In the genomic region with DNA sequence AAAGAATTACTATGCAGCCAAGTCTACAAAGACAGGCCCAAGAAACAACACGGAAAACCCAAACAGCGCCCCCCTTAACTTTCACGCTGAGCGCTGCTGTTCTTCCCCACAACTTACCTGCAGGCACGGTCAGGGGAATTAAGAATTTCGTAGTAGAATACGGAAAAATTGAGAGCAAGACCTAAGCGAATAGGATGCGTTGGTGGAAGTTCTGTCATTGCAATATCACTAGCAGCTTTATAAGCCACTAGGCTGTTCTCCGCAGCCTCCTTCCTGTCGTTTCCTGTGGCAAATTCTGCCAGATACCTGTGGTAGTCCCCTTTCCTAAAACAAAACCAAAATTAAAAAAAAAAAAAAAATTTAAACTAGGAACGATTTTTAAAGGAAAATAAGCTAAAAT, we compare ENCODE assay signal across 10 cellular contexts. TPM values are rescaled to one million over a fixed set of nuclear protein-coding genes. Genes with fewer than 3 reads are reported as not detected.
A peak's percentile ranks its signal among the peaks of the same experiment; 100 is the strongest.
DNase-seq lines count a peak whose midpoint lies in the region; ATAC-seq, FAIRE-seq and TF ChIP-seq lines count a peak whose summit lies in the region.
"Had no signal": no experiment of that assay in that cellular context is flagged by ENCODE, and none has a peak within 500 bp of the region (broad histone marks: within the 10 kb centered on the region; RNA-seq: fewer than 3 reads in every experiment).

No MANE protein-coding gene starts in this region.

- peaks cover 46% of the 10 kb centered on the region for H3K4me1 Mint-ChIP-seq in CD8-positive, alpha-beta T cell (ENCODE audit: low read depth)
- peaks cover 11 to 18% of the 10 kb centered on the region in 2 experiments for H3K4me1 Mint-ChIP-seq in H9

- H3K14ac ChIP-seq in H9 (ENCODE audit: insufficient read depth, low read length), result no peak overlapping the region

- H4K91ac ChIP-seq in H9 (ENCODE audit: insufficient read length, low read depth, low read length), result no peak overlapping the region

- H3K4me3 Mint-ChIP-seq in CD8-positive, alpha-beta T cell, result peak overlapping the region; percentile 42
- no peak overlapping the region for H3K4me3 Mint-ChIP-seq in H9

- in situ Hi-C loops in K562 (cut with MboI), result no loop called here

- POLR2A ChIA-PET in CD8-positive, alpha-beta T cell (lab: Charles Lee), result interaction anchor here (0.6 to 2.7 kb wide), 4 partner anchors 16 to 89 kb away, joined by 3 to 7 read pairs (median 4); partner anchors contain the start of gene YWHAE
- POLR2A ChIA-PET in OCI-LY7 (lab: Charles Lee), result no interaction called here
- POLR2A ChIA-PET in K562 (lab: Yijun Ruan, JAX), result interaction anchor here (1.8 kb wide), 1 partner anchor 135 kb away, joined by 4 read pairs; no protein-coding TSS in a partner anchor

- H4K8ac ChIP-seq in H9 (replicated peaks; ENCODE audit: insufficient read length, low read depth, low read length), result no peak overlapping the region

- H3K27me3 ChIP-seq in CD8-positive, alpha-beta T cell (ENCODE audit: insufficient read depth, low read length), result no peaks in the 10 kb centered on the region
- no peaks in the 10 kb centered on the region for H3K27me3 ChIP-seq in K562 (ENCODE audit: control insufficient read depth in 2 of 2, insufficient read depth in 2 of 2, low read length in 2 of 2)
- H3K27me3 ChIP-seq in psoas muscle (ENCODE audit: insufficient read depth in 3 of 3, low read length in 2 of 3), result no peaks in the 10 kb centered on the region
- no peaks in the 10 kb centered on the region for H3K27me3 ChIP-seq in H9 (ENCODE audit: insufficient read depth, low read length)

- no peak overlapping the region for H3K56ac ChIP-seq in H9 (ENCODE audit: insufficient read length, low read depth, low read length)

- H3K9me1 ChIP-seq in K562 (ENCODE audit: control insufficient read depth, insufficient read depth, low read length), result no peaks in the 10 kb centered on the region

- H3K23me2 ChIP-seq in H9 (ENCODE audit: insufficient read length, low read depth, low read length, poor library complexity, severe bottlenecking), result no peaks in the 10 kb centered on the region

- no peak overlapping the region for H2BK5ac ChIP-seq in H9 (ENCODE audit: insufficient read length, low read length)

- peaks cover 56% of the 10 kb centered on the region for H3K36me3 Mint-ChIP-seq in CD8-positive, alpha-beta T cell
- peaks cover 43 to 75% (median 69%) of the 10 kb centered on the region in 3 experiments for H3K36me3 Mint-ChIP-seq in H9 (ENCODE audit: insufficient read depth in 1 of 3, low read depth in 3 of 3)

- no peak overlapping the region for H2BK12ac ChIP-seq in H9 (ENCODE audit: insufficient read length, low read depth, low read length)

- no peak for TF ChIP-seq RAD21 in K562 (CRISPR knock-in tag; conservative IDR thresholded peaks at IDR 0.05 in 1 of 2, IDR thresholded peaks at IDR 0.05 in 1 of 2)

- BruUV-seq in OCI-LY7 (replicated peaks; lab: Mats Ljungman, UMichigan) (no TSS peak), K562 (replicated peaks; lab: Mats Ljungman, UMichigan) (TSS peak; percentile 18)

- peaks cover 74% of the 10 kb centered on the region for H3K79me2 ChIP-seq in OCI-LY7 (ENCODE audit: insufficient read depth, low read depth, low read length)
- peaks cover 78% of the 10 kb centered on the region for H3K79me2 ChIP-seq in K562 (ENCODE audit: control insufficient read depth, insufficient read depth, low read length)
- H3K79me2 ChIP-seq in H9 (ENCODE audit: insufficient read depth, low read length), result peaks cover 15% of the 10 kb centered on the region; the same call in 1 of the 2 replicates

- no peak overlapping the region for H2AK5ac ChIP-seq in H9 (ENCODE audit: insufficient read length, low read length)

- H3K79me1 ChIP-seq in H9 (ENCODE audit: insufficient read depth, low read depth, low read length, poor library complexity, severe bottlenecking), result peaks cover 17% of the 10 kb centered on the region

- peaks cover 22% of the 10 kb centered on the region for H3K36me3 ChIP-seq in CD8-positive, alpha-beta T cell (ENCODE audit: insufficient read depth, low read length)
- H3K36me3 ChIP-seq in OCI-LY7 (ENCODE audit: insufficient read depth, low read length) (peaks cover 90% of the 10 kb centered on the region), K562 (ENCODE audit: control insufficient read depth, insufficient read depth, low read length) (peaks cover 79% of the 10 kb centered on the region), psoas muscle (ENCODE audit: insufficient read depth in 1 of 2, low read depth in 1 of 2) (peaks cover 10 to 61% of the 10 kb centered on the region in 2 donors)

- FAIRE-seq in K562 (lab: Jason Lieb, UNC), result no peak

- H3K4me2 ChIP-seq in OCI-LY7 (ENCODE audit: low read length), result no peak overlapping the region
- H3K4me2 ChIP-seq in K562 (ENCODE audit: insufficient read depth, low read length), result no peak overlapping the region
- H3K4me2 ChIP-seq in H9 (ENCODE audit: insufficient read depth, insufficient read length, low read length), result no peak overlapping the region

- H3T11ph ChIP-seq in H9 (ENCODE audit: low read length), result no peak overlapping the region

- H3K27me3 Mint-ChIP-seq in CD8-positive, alpha-beta T cell (ENCODE audit: low read depth), result no peaks in the 10 kb centered on the region
- no peaks in the 10 kb centered on the region; the same call in 1 of the 2 replicates for H3K27me3 Mint-ChIP-seq in H9 (ENCODE audit: low read depth)

- no peaks in the 10 kb centered on the region for H3K9me3 Mint-ChIP-seq in CD8-positive, alpha-beta T cell
- H3K9me3 Mint-ChIP-seq in H9, result no peaks in the 10 kb centered on the region

- intact Hi-C loops in CD8-positive, alpha-beta T cell (cut with DNase I, micrococcal nuclease), result no loop called here
- intact Hi-C loops in OCI-LY7 (cut with micrococcal nuclease; ENCODE audit: unreplicated experiment) (no loop called here), K562 (cut with micrococcal nuclease) (no loop called here), psoas muscle (cut with DNase I) (loop anchor here (5.0 kb wide), 1 partner anchor 36 kb away; no protein-coding TSS in a partner anchor)

- no peak overlapping the region for H3K4me3 ChIP-seq in CD8-positive, alpha-beta T cell (ENCODE audit: low read depth, low read length)
- H3K4me3 ChIP-seq in OCI-LY7 (ENCODE audit: low read depth, low read length, poor library complexity, severe bottlenecking) (no peak overlapping the region), K562 (no peak overlapping the region), psoas muscle (no peak overlapping the region)

- peak in 2 of 7 experiments; percentile 17 to 18 for DNase-seq in CD8-positive, alpha-beta T cell
- DNase-seq in OCI-LY7 (ENCODE audit: low spot score) (no peak), K562 (ENCODE audit: extremely low read depth in 1 of 4, low spot score in 3 of 4) (no peak), psoas muscle (no peak), pons (ENCODE audit: low spot score) (no peak), H9 (no peak)
- DNase-seq in activated effector memory CD4-positive, alpha-beta T cell treated with Interleukin-2 at 50 U/mL for 16 hours, result no peak
- DNase-seq: NCI-H1105, NCI-H748 treated with DMSO at 0.1 percent for 48 hours had no signal

- no peak overlapping the region for H2AFZ ChIP-seq in OCI-LY7 (ENCODE audit: low read length)
- no peak overlapping the region for H2AFZ ChIP-seq in K562 (ENCODE audit: low read depth, low read length)
- no peak overlapping the region for H2AFZ ChIP-seq in H9 (ENCODE audit: low read length)

- peak; percentile 20 for ATAC-seq in CD8-positive, alpha-beta T cell
- ATAC-seq in K562, result no peak
- ATAC-seq in psoas muscle, result no peak
- ATAC-seq: Right ventricle myocardium inferior had no signal

- peaks cover 40% of the 10 kb centered on the region for H4K20me1 ChIP-seq in OCI-LY7 (ENCODE audit: insufficient read depth, low read length)
- peaks cover 22% of the 10 kb centered on the region for H4K20me1 ChIP-seq in K562 (replicated peaks; ENCODE audit: control insufficient read depth, insufficient read depth, low read length)
- H4K20me1 ChIP-seq in H9 (ENCODE audit: control insufficient read depth, insufficient read depth, insufficient read length), result no peaks in the 10 kb centered on the region

- no peaks in the 10 kb centered on the region for H3K9me3 ChIP-seq in CD8-positive, alpha-beta T cell (ENCODE audit: low read length)
- H3K9me3 ChIP-seq in OCI-LY7 (ENCODE audit: low read length) (no peaks in the 10 kb centered on the region), K562 (replicated peaks; ENCODE audit: control insufficient read depth, insufficient read depth, low read depth, low read length) (no peaks in the 10 kb centered on the region), psoas muscle (no peaks in the 10 kb centered on the region), H9 (ENCODE audit: control insufficient read depth, low read depth, low read length) (no peaks in the 10 kb centered on the region)

- H3K4me1 ChIP-seq in CD8-positive, alpha-beta T cell (ENCODE audit: insufficient read depth, low read length), result peaks cover 33% of the 10 kb centered on the region
- H3K4me1 ChIP-seq in OCI-LY7 (ENCODE audit: insufficient read depth, low read length, poor library complexity, severe bottlenecking) (peaks cover 37% of the 10 kb centered on the region), K562 (replicated peaks in 1 of 2; ENCODE audit: control insufficient read depth in 2 of 2, insufficient read depth in 2 of 2, low read length in 2 of 2) (no peaks in the 10 kb centered on the region; a peak in 1 of 5 replicates), psoas muscle (peaks cover 54% of the 10 kb centered on the region), H9 (ENCODE audit: insufficient read depth, low read length) (no peaks in the 10 kb centered on the region)

- H3K9ac ChIP-seq in K562 (ENCODE audit: insufficient read depth in 1 of 2, low read depth in 2 of 2, low read length in 2 of 2), result no peak overlapping the region
- H3K9ac ChIP-seq in H9 (ENCODE audit: extremely low read depth, insufficient read length, low read length), result no peak overlapping the region

- H3K9me2 ChIP-seq in OCI-LY7 (ENCODE audit: insufficient read depth, low read length), result no peaks in the 10 kb centered on the region

- no peak overlapping the region for H3K4ac ChIP-seq in H9 (ENCODE audit: low read depth, low read length)

- H3K23ac ChIP-seq in H9 (ENCODE audit: insufficient read length, low read depth, low read length), result no peak overlapping the region

- H4K5ac ChIP-seq in H9 (ENCODE audit: insufficient read length, low read depth, low read length), result no peak overlapping the region

- H2BK20ac ChIP-seq in H9 (ENCODE audit: low read depth, low read length, poor library complexity, severe bottlenecking), result no peak overlapping the region

- H2BK15ac ChIP-seq in H9 (ENCODE audit: low read depth, low read length), result no peak overlapping the region

- whole genome bisulfite sequencing in K562 (ENCODE audit: insufficient coverage, low coverage, missing lambda C conversion rate), result 87% methylated on average over 10 of the region's 12 CpGs
- WGBS in psoas muscle, 3 donors, result 66 to 73% (median 69%) methylated on average over 12 of the region's 12 CpGs
- no CpG with 5 or more reads among the region's 12 CpGs for WGBS in H9 (ENCODE audit: extremely low coverage, insufficient read length, low lambda C conversion rate)

- peak overlapping the region; percentile 13 for H3K27ac ChIP-seq in CD8-positive, alpha-beta T cell (ENCODE audit: low read depth, low read length)
- H3K27ac ChIP-seq in OCI-LY7 (ENCODE audit: low read depth, low read length, poor library complexity, severe bottlenecking), result no peak overlapping the region
- no peak overlapping the region for H3K27ac ChIP-seq in K562 (ENCODE audit: extremely low read depth, low read depth, low read length)
- H3K27ac ChIP-seq in psoas muscle, result peak overlapping the region; percentile 74
- no peak overlapping the region for H3K27ac ChIP-seq in H9 (ENCODE audit: insufficient read length, low read depth, low read length)

- CTCF ChIA-PET in CD8-positive, alpha-beta T cell (lab: Charles Lee), result interaction anchor here (1.3 to 3.1 kb wide), 4 partner anchors 11 to 288 kb away, joined by 3 to 22 read pairs (median 10); partner anchors contain the start of gene INPP5K
- CTCF ChIA-PET in OCI-LY7 (lab: Charles Lee; ENCODE audit: unreplicated experiment) (no interaction called here), K562 (lab: Yijun Ruan, JAX; ENCODE audit: low intra/inter-chr PET ratio) (no interaction called here)

- H3K18ac ChIP-seq in H9 (ENCODE audit: insufficient read length, low read depth, low read length), result no peak overlapping the region

- peak overlapping the region; percentile 80 for H3K27ac Mint-ChIP-seq in CD8-positive, alpha-beta T cell
- peak overlapping the region in 1 of 3 experiments; percentile 59; a peak in 2 of 7 replicates for H3K27ac Mint-ChIP-seq in H9

- TF ChIP-seq CTCF in CD8-positive, alpha-beta T cell (IDR thresholded peaks at IDR 0.05), result no peak
- TF ChIP-seq CTCF in OCI-LY7 (conservative IDR thresholded peaks at IDR 0.05; ENCODE audit: low read length), result peak; percentile 32; the same call in 1 of the 2 replicates
- TF ChIP-seq CTCF in K562 (IDR thresholded peaks at IDR 0.05 in 2 of 3, conservative IDR thresholded peaks at IDR 0.05 in 1 of 3; ENCODE audit: insufficient read depth in 2 of 3, low read depth in 1 of 3, low read length in 3 of 3), result no peak
- no peak for TF ChIP-seq CTCF in psoas muscle (IDR thresholded peaks at IDR 0.05)
- TF ChIP-seq CTCF in H9 (conservative IDR thresholded peaks at IDR 0.05), result no peak

- H2BK120ac ChIP-seq in H9 (ENCODE audit: low read depth, low read length, poor library complexity, severe bottlenecking), result no peak overlapping the region

- TF ChIP-seq POLR2A in K562 (conservative IDR thresholded peaks at IDR 0.05), result no peak

- TF ChIP-seq EP300 in K562 (IDR thresholded peaks at IDR 0.05; ENCODE audit: low read length), result no peak

RNA-seq across cellular contexts. Expression of gene YWHAE, which starts 39.0 kb away (rescaled TPM):
- total RNA-seq in CD8-positive, alpha-beta T cell, result 100 to 1,000 TPM; 125 to 134 TPM
- 267 and 467 TPM in 2 replicates for total RNA-seq in OCI-LY7 (2014; rRNA removed; shearing (Covaris generic))
- total RNA-seq in OCI-LY7 (2022) (646 and 654 TPM in 2 replicates), K562 (2014; rRNA removed) (234 and 310 TPM in 2 replicates), K562 (2014; rRNA removed; fragmentation: Illumina TruSeq; extraction: Trizol) (184 and 193 TPM in 2 replicates), K562 (2015; rRNA removed; fragmentation: Illumina TruSeq; extraction: Trizol) (224 TPM in 2 replicates), K562 (2021) (466 and 488 TPM in 2 replicates), psoas muscle (100 to 1,000 TPM; 641 to 874 (median 838) TPM), H9 (2021) (1,282 and 1,294 TPM in 2 replicates)
- total RNA-seq in K562 (2011; cell fraction: chromatin; rRNA removed; ENCODE audit: low replicate concordance), result 89.4 and 152 TPM in 2 replicates
- total RNA-seq in K562 (2011; cell fraction: nucleolus; rRNA removed), result 61.4 and 88.2 TPM in 2 replicates
- 127 and 150 TPM in 2 replicates for total RNA-seq in K562 (2011; cell fraction: nucleoplasm; rRNA removed)
- polyA plus RNA-seq in K562 (2011; rRNA removed) (480 and 622 TPM in 2 replicates), K562 (2014; fragmentation: Illumina TruSeq; extraction: Trizol) (402 and 448 TPM in 2 replicates), K562 (2014; fragmentation: Nextera tagmentation; extraction: Ambion mirVana) (100 to 1,000 TPM; 323 to 513 TPM), K562 (2014; rRNA removed) (576 and 727 TPM in 2 replicates), psoas muscle (100 to 1,000 TPM; 655 to 927 (median 670) TPM)
- polyA plus RNA-seq in K562 (2011; cell fraction: cytosol; rRNA removed), result 198 and 388 TPM in 2 replicates
- polyA plus RNA-seq in K562 (2011; cell fraction: nucleus; rRNA removed), result 77.5 and 131 TPM in 2 replicates
- polyA plus RNA-seq in K562 (2012), result 300 and 685 TPM in 2 replicates
- polyA minus RNA-seq in K562 (2011; rRNA and poly(A)+ RNA removed), result 684 and 865 TPM in 2 replicates
- 251 and 367 TPM in 2 replicates for polyA minus RNA-seq in K562 (2011; cell fraction: cytosol; rRNA and poly(A)+ RNA removed)
- 34.3 and 69.4 TPM in 2 replicates for polyA minus RNA-seq in K562 (2011; cell fraction: nucleus; rRNA and poly(A)+ RNA removed)

Comparison
In these comparisons a context has a peak if more than half of its experiments do, and no peak if none do; other contexts are left out.
1. H3K27ac ChIP-seq: peak in CD8-positive, alpha-beta T cell (single experiment) and psoas muscle (single experiment); none in OCI-LY7 (single experiment), K562 (single experiment) and H9 (single experiment).
2. intact Hi-C loops: an anchor here in psoas muscle (5.0 kb wide); none called in CD8-positive, alpha-beta T cell, OCI-LY7 and K562.